12 cellular contexts compared by ENCODE assay signal in the genomic region with DNA sequence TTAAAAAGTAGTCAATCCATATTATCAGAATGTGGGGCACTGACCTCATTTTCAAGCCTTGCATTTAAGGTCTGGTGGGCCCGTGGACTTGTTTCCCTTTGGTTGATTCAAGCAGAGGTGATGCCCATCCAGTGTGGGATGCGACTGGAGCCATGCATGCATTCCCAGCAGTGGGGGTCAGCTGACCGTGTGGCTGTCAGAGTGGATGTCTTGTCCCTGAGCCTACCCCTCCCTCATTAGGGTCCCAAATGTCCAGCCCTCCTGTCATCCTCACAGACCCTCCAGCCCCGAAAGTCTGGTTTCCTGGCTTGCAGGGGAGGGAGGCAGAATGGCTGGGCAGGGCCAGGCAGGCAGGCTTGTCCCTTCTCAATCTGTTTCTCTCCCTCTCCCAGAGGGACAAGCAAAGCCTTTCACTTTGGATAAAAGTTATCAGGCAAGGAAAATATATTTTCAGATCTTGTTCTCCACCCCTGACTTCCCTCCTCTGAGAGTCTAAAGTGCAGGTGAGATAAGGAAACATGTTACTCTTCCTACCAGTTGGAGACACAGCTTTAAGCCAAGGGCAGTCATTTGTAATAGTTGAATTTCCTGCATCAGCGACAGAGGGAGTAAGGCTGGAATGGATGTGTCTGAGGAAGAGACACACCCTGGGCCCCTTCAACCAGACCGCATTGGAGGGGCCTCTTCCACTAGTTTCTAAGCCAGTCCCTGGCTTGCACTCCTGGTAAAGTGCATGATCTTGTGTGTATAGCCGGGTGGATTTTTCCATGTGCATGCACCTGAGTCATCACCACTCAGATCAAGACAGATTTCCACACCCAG.
DNase-seq lines count a peak whose midpoint lies in the region; ATAC-seq and TF ChIP-seq lines count a peak whose summit lies in the region.
"Had no signal": no experiment of that assay in that cellular context is flagged by ENCODE, and none has a peak within 500 bp of the region (broad histone marks: within the 10 kb centered on the region; RNA-seq: fewer than 3 reads in every experiment).

No MANE protein-coding gene starts in this region.

- H3K9me3 ChIP-seq in right atrium auricular region: no peaks in the 10 kb centered on the region
- no peaks in the 10 kb centered on the region for H3K9me3 ChIP-seq in left ventricle myocardium inferior (replicated peaks)
- H3K9me3 ChIP-seq in neural progenitor cell (ENCODE audit: low read depth): no peaks in the 10 kb centered on the region
- no peaks in the 10 kb centered on the region for H3K9me3 ChIP-seq in stomach
- no peaks in the 10 kb centered on the region for H3K9me3 ChIP-seq in CD8-positive, alpha-beta T cell (ENCODE audit: low read length)

- H3K9me2 ChIP-seq in GM23338 (ENCODE audit: insufficient read depth): no peaks in the 10 kb centered on the region

- peak overlapping the region; percentile 59 for H3K27ac Mint-ChIP-seq in glutamatergic neuron (ENCODE audit: unreplicated experiment)
- peak overlapping the region; percentile 80 for H3K27ac Mint-ChIP-seq in neural progenitor cell
- no peak overlapping the region for H3K27ac Mint-ChIP-seq in CD8-positive, alpha-beta T cell
- H3K27ac Mint-ChIP-seq in GM23338: no peak overlapping the region
- H3K27ac Mint-ChIP-seq: CD14-positive monocyte had no signal

- no peak for TF ChIP-seq POLR2A in stomach (IDR thresholded peaks at IDR 0.05)

- peaks cover 9% of the 10 kb centered on the region for H3K9me3 Mint-ChIP-seq in glutamatergic neuron (ENCODE audit: unreplicated experiment)
- no peaks in the 10 kb centered on the region for H3K9me3 Mint-ChIP-seq in neural progenitor cell
- H3K9me3 Mint-ChIP-seq in CD8-positive, alpha-beta T cell: no peaks in the 10 kb centered on the region
- H3K9me3 Mint-ChIP-seq in GM23338: no peaks in the 10 kb centered on the region

- H3K79me2 ChIP-seq in neural progenitor cell (ENCODE audit: low read depth): no peaks in the 10 kb centered on the region
- no peaks in the 10 kb centered on the region for H3K79me2 ChIP-seq in GM23338 (replicated peaks; ENCODE audit: insufficient read depth)

- H3K4me3 ChIP-seq in right atrium auricular region (no peak overlapping the region), left ventricle myocardium inferior (no peak overlapping the region), neural progenitor cell (no peak overlapping the region), stomach (no peak overlapping the region), GM23338 (no peak overlapping the region)
- H3K4me3 ChIP-seq in CD8-positive, alpha-beta T cell (ENCODE audit: low read depth, low read length): no peak overlapping the region
- H3K4me3 ChIP-seq: GM12878 had no signal

- TF ChIP-seq EP300 in stomach (IDR thresholded peaks at IDR 0.05): no peak

- peak; percentile 51 for DNase-seq in right atrium auricular region (ENCODE audit: low spot score)
- DNase-seq in left ventricle myocardium inferior: no peak
- no peak for DNase-seq in glutamatergic neuron
- DNase-seq in neural progenitor cell (ENCODE audit: low spot score): no peak
- no peak for DNase-seq in stomach
- no peak for DNase-seq in SIG-M5 treated with dmso at 0.1 percent for 504 hours (lab: John Stamatoyannopoulos, UW; ENCODE audit: unreplicated experiment)
- DNase-seq in CD8-positive, alpha-beta T cell: no peak
- no peak for DNase-seq in GM23338 (ENCODE audit: low spot score)
- DNase-seq: DMS79 had no signal

- H3K27ac ChIP-seq in right atrium auricular region (no peak overlapping the region), left ventricle myocardium inferior (replicated peaks) (no peak overlapping the region), neural progenitor cell (no peak overlapping the region), stomach (peak overlapping the region in 4 of 5 donors; percentile 23 to 89 (median 68)), GM23338 (ENCODE audit: low read depth) (no peak overlapping the region)
- H3K27ac ChIP-seq in CD8-positive, alpha-beta T cell (ENCODE audit: low read depth, low read length): no peak overlapping the region
- H3K27ac ChIP-seq: 22Rv1 had no signal

- no peak for ATAC-seq in CD8-positive, alpha-beta T cell
- no peak for ATAC-seq in GM23338
- ATAC-seq: GM12878 had no signal

- TF ChIP-seq CTCF in right atrium auricular region (IDR thresholded peaks at IDR 0.05) (no peak), left ventricle myocardium inferior (IDR thresholded peaks at IDR 0.05; ENCODE audit: borderline replicate concordance) (no peak), glutamatergic neuron (IDR thresholded peaks at IDR 0.05; ENCODE audit: partially characterized antibody, unreplicated experiment) (no peak), neural progenitor cell (IDR thresholded peaks at IDR 0.05) (no peak), stomach (IDR thresholded peaks at IDR 0.05) (no peak), GM23338 (conservative IDR thresholded peaks at IDR 0.05; ENCODE audit: low read depth in 2 of 2) (no peak)
- TF ChIP-seq CTCF in CD8-positive, alpha-beta T cell (IDR thresholded peaks at IDR 0.05): no peak

- CTCF ChIA-PET in CD8-positive, alpha-beta T cell (lab: Charles Lee): interaction anchor here (1.2 kb wide), 1 partner anchor 64 kb away, joined by 3 read pairs; no protein-coding TSS in a partner anchor

- H2AFZ ChIP-seq in neural progenitor cell (replicated peaks) (no peak overlapping the region), GM23338 (no peak overlapping the region)

- peaks cover 25% of the 10 kb centered on the region for H3F3A ChIP-seq in neural progenitor cell (ENCODE audit: low read depth)
- no peaks in the 10 kb centered on the region for H3F3A ChIP-seq in GM23338 (replicated peaks; ENCODE audit: low read depth)

- H3K4me1 ChIP-seq in right atrium auricular region (peaks cover 0 to 20% of the 10 kb centered on the region in 2 donors), left ventricle myocardium inferior (peaks cover 33% of the 10 kb centered on the region), neural progenitor cell (peaks cover 28% of the 10 kb centered on the region), stomach (peaks cover 13 to 58% (median 47%) of the 10 kb centered on the region in 4 donors), GM23338 (ENCODE audit: insufficient read depth) (no peaks in the 10 kb centered on the region; the same call in 1 of the 2 replicates)
- H3K4me1 ChIP-seq in CD8-positive, alpha-beta T cell (ENCODE audit: insufficient read depth, low read length): peaks cover 30% of the 10 kb centered on the region

- intact Hi-C loops in left ventricle myocardium inferior (cut with micrococcal nuclease) (no loop called here), stomach (cut with DNase I; ENCODE audit: low total_unique reads) (no loop called here)
- intact Hi-C loops in CD8-positive, alpha-beta T cell (cut with DNase I, micrococcal nuclease): loop anchor here (5.0 kb wide), 2 partner anchors 40 to 75 kb away; partner anchors contain the start of gene EDAR (in 1 of the 2)

- H3K27me3 ChIP-seq in right atrium auricular region (no peaks in the 10 kb centered on the region), left ventricle myocardium inferior (ENCODE audit: low read depth) (peaks cover 28% of the 10 kb centered on the region), neural progenitor cell (no peaks in the 10 kb centered on the region), stomach (no peaks in the 10 kb centered on the region), GM23338 (ENCODE audit: insufficient read depth) (no peaks in the 10 kb centered on the region)
- H3K27me3 ChIP-seq in CD8-positive, alpha-beta T cell (ENCODE audit: insufficient read depth, low read length): no peaks in the 10 kb centered on the region

- H4K20me1 ChIP-seq in neural progenitor cell (ENCODE audit: low read depth) (no peaks in the 10 kb centered on the region), GM23338 (replicated peaks; ENCODE audit: insufficient read depth) (no peaks in the 10 kb centered on the region)

- H3K4me2 ChIP-seq in neural progenitor cell (no peak overlapping the region), GM23338 (no peak overlapping the region)

- H3K27me3 Mint-ChIP-seq in glutamatergic neuron (ENCODE audit: unreplicated experiment) (peaks cover 7% of the 10 kb centered on the region), neural progenitor cell (ENCODE audit: insufficient read depth, low read depth) (peaks cover 20% of the 10 kb centered on the region), GM23338 (ENCODE audit: insufficient read depth, low read depth, poor library complexity) (peaks cover 2% of the 10 kb centered on the region)
- no peaks in the 10 kb centered on the region for H3K27me3 Mint-ChIP-seq in CD8-positive, alpha-beta T cell (ENCODE audit: low read depth)

- 38 to 67% (median 53%) methylated on average over 6 to 7 of the region's 7 CpGs for WGBS in stomach, 5 donors

- no peak overlapping the region for H3K9ac ChIP-seq in neural progenitor cell

- H3K36me3 Mint-ChIP-seq in glutamatergic neuron (ENCODE audit: unreplicated experiment) (no peaks in the 10 kb centered on the region), neural progenitor cell (no peaks in the 10 kb centered on the region), GM23338 (ENCODE audit: low read depth) (no peaks in the 10 kb centered on the region)
- no peaks in the 10 kb centered on the region for H3K36me3 Mint-ChIP-seq in CD8-positive, alpha-beta T cell
- H3K36me3 Mint-ChIP-seq: CD14-positive monocyte had no signal

- POLR2A ChIA-PET in CD8-positive, alpha-beta T cell (lab: Charles Lee): no interaction called here

- peaks cover 36% of the 10 kb centered on the region for H3K4me1 Mint-ChIP-seq in glutamatergic neuron (ENCODE audit: low read depth, unreplicated experiment)
- H3K4me1 Mint-ChIP-seq in neural progenitor cell: peaks cover 56% of the 10 kb centered on the region
- H3K4me1 Mint-ChIP-seq in CD8-positive, alpha-beta T cell (ENCODE audit: low read depth): peaks cover 53% of the 10 kb centered on the region
- peaks cover 17% of the 10 kb centered on the region for H3K4me1 Mint-ChIP-seq in GM23338
- H3K4me1 Mint-ChIP-seq: CD14-positive monocyte had no signal

- H3K4me3 Mint-ChIP-seq in glutamatergic neuron (ENCODE audit: unreplicated experiment) (peak overlapping the region; percentile 59), neural progenitor cell (no peak overlapping the region), GM23338 (no peak overlapping the region)
- no peak overlapping the region for H3K4me3 Mint-ChIP-seq in CD8-positive, alpha-beta T cell
- H3K4me3 Mint-ChIP-seq: CD14-positive monocyte had no signal

- H3K36me3 ChIP-seq in right atrium auricular region: no peaks in the 10 kb centered on the region
- H3K36me3 ChIP-seq in left ventricle myocardium inferior: no peaks in the 10 kb centered on the region
- no peaks in the 10 kb centered on the region for H3K36me3 ChIP-seq in neural progenitor cell
- no peaks in the 10 kb centered on the region for H3K36me3 ChIP-seq in stomach
- no peaks in the 10 kb centered on the region for H3K36me3 ChIP-seq in CD8-positive, alpha-beta T cell (ENCODE audit: insufficient read depth, low read length)
- no peaks in the 10 kb centered on the region for H3K36me3 ChIP-seq in GM23338 (ENCODE audit: insufficient read depth)

TF ChIP-seq in GM23338, 12 proteins besides CTCF, POLR2A, EP300 and RAD21 (continues in another document):
- TF ChIP-seq POLR2AphosphoS5 (IDR thresholded peaks at IDR 0.05; ENCODE audit: low read depth) (no peak), STAT1 (IDR thresholded peaks at IDR 0.05; ENCODE audit: unreplicated experiment) (no peak)

Comparison
In these comparisons a context has a peak if more than half of its experiments do, and no peak if none do; other contexts are left out.
1. H3K27ac ChIP-seq: peak in stomach (4 of 5); none in right atrium auricular region (0 of 2), left ventricle myocardium inferior (single experiment), neural progenitor cell (single experiment), CD8-positive, alpha-beta T cell (single experiment) and GM23338 (single experiment).
2. H3K27ac Mint-ChIP-seq: peak in glutamatergic neuron (single experiment) and neural progenitor cell (single experiment); none in CD8-positive, alpha-beta T cell (single experiment) and GM23338 (single experiment).
3. intact Hi-C loops: an anchor here in CD8-positive, alpha-beta T cell (5.0 kb wide); none called in left ventricle myocardium inferior and stomach.